Comparison of ENCODE assay signal across 1 cellular context in genomic region chrX:49862093-49862492, GRCh38.
TF ChIP-seq lines count a peak whose summit lies in the region.

No MANE protein-coding gene starts in this region.

TF ChIP-seq in HepG2, 621 proteins besides CTCF, POLR2A, EP300 and RAD21 (continued from another document):
- TF ChIP-seq NR3C1 (CRISPR knock-in tag; IDR thresholded peaks at IDR 0.05) = no peak
- no peak for TF ChIP-seq SRSF1 (optimal IDR thresholded peaks at IDR 0.05; ENCODE audit: low read depth, low read length)
- TF ChIP-seq ZNF652 (CRISPR knock-in tag; IDR thresholded peaks at IDR 0.05; ENCODE audit: borderline replicate concordance, low read depth) = no peak
